In the genomic region with DNA sequence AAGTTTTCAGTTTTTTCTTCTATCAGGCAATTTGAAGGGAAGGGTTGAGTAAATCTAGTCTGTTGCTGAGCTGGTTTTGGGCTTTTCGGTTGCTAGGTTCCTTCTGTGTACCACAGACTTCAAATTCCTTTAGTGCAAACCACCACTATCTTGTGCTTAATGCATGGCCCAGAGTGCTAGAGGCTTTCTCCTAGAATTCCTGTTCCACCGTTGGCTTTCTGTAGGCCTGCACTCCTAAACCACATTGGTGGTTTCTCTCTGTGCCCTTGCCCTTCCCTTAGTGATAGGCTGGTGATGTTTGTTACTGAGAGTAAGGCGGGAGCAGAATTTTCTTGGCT, we compare ENCODE assay signal across 15 cellular contexts. TPM values are rescaled to one million over a fixed set of nuclear protein-coding genes. Genes with fewer than 3 reads are reported as not detected.
DNase-seq lines count a peak whose midpoint lies in the region; ATAC-seq and TF ChIP-seq lines count a peak whose summit lies in the region.
"Had no signal": no experiment of that assay in that cellular context is flagged by ENCODE, and none has a peak within 500 bp of the region (broad histone marks: within the 10 kb centered on the region; RNA-seq: fewer than 3 reads in every experiment).

No MANE protein-coding gene starts in this region.

- no peaks in the 10 kb centered on the region for H3K4me1 ChIP-seq in breast epithelium

- BruUV-seq in MCF 10A (replicated peaks; lab: Mats Ljungman, UMichigan): no TSS peak

- H3K9me3 ChIP-seq in breast epithelium: no peaks in the 10 kb centered on the region
- H3K9me3 ChIP-seq: suprapubic skin had no signal

- H3K4me3 Mint-ChIP-seq in MCF 10A (ENCODE audit: unreplicated experiment): peak overlapping the region; percentile 4
- H3K4me3 Mint-ChIP-seq in osteocyte (ENCODE audit: unreplicated experiment): no peak overlapping the region
- H3K4me3 Mint-ChIP-seq: activated CD8-positive, alpha-beta T cell treated with anti-CD3 and anti-CD28 coated beads for 36 hours; T-helper 2 cell treated with Interferon-gamma antibody and Interleukin-4, amounts not matched to agents 5 μg/mL and 100 μg/mL, for 36 hours had no signal

- no peaks in the 10 kb centered on the region for H3K36me3 Mint-ChIP-seq in MCF 10A (ENCODE audit: insufficient read depth, unreplicated experiment)
- no peaks in the 10 kb centered on the region for H3K36me3 Mint-ChIP-seq in osteocyte (ENCODE audit: unreplicated experiment)

- H3K4me3 ChIP-seq in breast epithelium: no peak overlapping the region
- H3K4me3 ChIP-seq: lung, suprapubic skin had no signal

- no peaks in the 10 kb centered on the region for H3K36me3 ChIP-seq in breast epithelium
- H3K36me3 ChIP-seq: suprapubic skin had no signal

- H3K27me3 Mint-ChIP-seq in MCF 10A (ENCODE audit: insufficient read depth, unreplicated experiment): no peaks in the 10 kb centered on the region
- peaks cover 39% of the 10 kb centered on the region for H3K27me3 Mint-ChIP-seq in osteocyte (ENCODE audit: unreplicated experiment)
- H3K27me3 Mint-ChIP-seq: activated CD8-positive, alpha-beta T cell treated with anti-CD3 and anti-CD28 coated beads for 36 hours had no signal

- H3K27ac ChIP-seq in breast epithelium: no peak overlapping the region
- H3K27ac ChIP-seq: suprapubic skin had no signal

- intact Hi-C loops in MCF 10A (cut with micrococcal nuclease) (no loop called here), breast epithelium (cut with DNase I; ENCODE audit: low total_unique reads) (no loop called here)

- no peak for ATAC-seq in GM19351 (IDR thresholded peaks at IDR 0.05; ENCODE audit: unreplicated experiment)
- ATAC-seq: activated CD8-positive, alpha-beta T cell treated with anti-CD3 and anti-CD28 coated beads for 36 hours had no signal

- CTCF ChIA-PET in MCF 10A (lab: Yijun Ruan, JAX): interaction anchor here (0.9 kb wide), 1 partner anchor 207 kb away, joined by 3 read pairs; no protein-coding TSS in a partner anchor

- peaks cover 15% of the 10 kb centered on the region for H3K4me1 Mint-ChIP-seq in MCF 10A (ENCODE audit: insufficient read depth, unreplicated experiment)
- peaks cover 4% of the 10 kb centered on the region for H3K4me1 Mint-ChIP-seq in osteocyte (ENCODE audit: unreplicated experiment)

- peaks cover 9% of the 10 kb centered on the region for H3K9me3 Mint-ChIP-seq in MCF 10A (ENCODE audit: unreplicated experiment)
- no peaks in the 10 kb centered on the region for H3K9me3 Mint-ChIP-seq in osteocyte (ENCODE audit: unreplicated experiment)
- H3K9me3 Mint-ChIP-seq: activated CD8-positive, alpha-beta T cell treated with anti-CD3 and anti-CD28 coated beads for 36 hours; T-helper 2 cell treated with Interferon-gamma antibody and Interleukin-4, amounts not matched to agents 5 μg/mL and 100 μg/mL, for 36 hours had no signal

- peak overlapping the region; percentile 7 for H3K27ac Mint-ChIP-seq in MCF 10A (ENCODE audit: low read depth, unreplicated experiment)
- no peak overlapping the region for H3K27ac Mint-ChIP-seq in osteocyte (ENCODE audit: unreplicated experiment)
- H3K27ac Mint-ChIP-seq: activated CD8-positive, alpha-beta T cell treated with anti-CD3 and anti-CD28 coated beads for 36 hours; T-helper 2 cell treated with Interferon-gamma antibody and Interleukin-4, amounts not matched to agents 5 μg/mL and 100 μg/mL, for 36 hours had no signal

- POLR2A ChIA-PET in MCF 10A (lab: Yijun Ruan, JAX): interaction anchor here (0.6 to 2.5 kb wide), 7 partner anchors 15 to 648 kb away, joined by 3 to 19 read pairs (median 5); no protein-coding TSS in a partner anchor

- no peaks in the 10 kb centered on the region for H3K27me3 ChIP-seq in breast epithelium
- H3K27me3 ChIP-seq: suprapubic skin had no signal

- no peak for TF ChIP-seq POLR2A in breast epithelium (IDR thresholded peaks at IDR 0.05)

- TF ChIP-seq CTCF in MCF 10A (IDR thresholded peaks at IDR 0.05; ENCODE audit: unreplicated experiment) (no peak), breast epithelium (IDR thresholded peaks at IDR 0.05) (no peak), osteocyte (IDR thresholded peaks at IDR 0.05) (no peak)

- DNase-seq in MCF 10A (ENCODE audit: unreplicated experiment) (no peak), breast epithelium (ENCODE audit: low spot score in 2 of 2) (no peak), amniotic epithelial cell (ENCODE audit: low read depth) (peak; percentile 64), iris pigment epithelial cell (ENCODE audit: low read depth) (peak; percentile 74), osteocyte (ENCODE audit: extremely low spot score, unreplicated experiment) (no peak), cerebellum (ENCODE audit: low spot score) (no peak), activated T-cell treated with anti-CD3 and anti-CD28 coated beads for 4 hours (no peak)
- DNase-seq: activated CD8-positive, alpha-beta T cell treated with anti-CD3 and anti-CD28 coated beads for 36 hours; hippocampal formation; NCI-H1105 treated with DMSO at 0.1 percent for 48 hours; NCI-H510A had no signal

RNA-seq across cellular contexts. Expression of a gene that starts 47.1 kb away (rescaled TPM):
- total RNA-seq in MCF 10A (2022) (79.1 and 103 TPM in 2 replicates), breast epithelium (100 to 1,000 TPM in 1 of 3 donors, 10 to 100 TPM in 2; 56.0 to 103 (median 64.1) TPM), osteocyte (1.3 and 2.1 TPM in 2 replicates), cerebellum (32.5 TPM)

Comparison
In these comparisons a context has a peak if more than half of its experiments do, and no peak if none do; other contexts are left out.
1. DNase-seq: peak in amniotic epithelial cell (single experiment) and iris pigment epithelial cell (single experiment); none in MCF 10A (single experiment), breast epithelium (0 of 2), osteocyte (single experiment), cerebellum (single experiment) and activated T-cell treated with anti-CD3 and anti-CD28 coated beads for 4 hours (single experiment).
2. RNA of a gene that starts 47.1 kb away (total RNA-seq): 79.1 to 103 TPM in MCF 10A, 56.0 to 103 TPM in breast epithelium and 32.5 TPM in cerebellum (single experiment); 1.3 to 2.1 TPM in osteocyte; every median in the first group is over 10 times any median in the second.